Comparison of ENCODE assay signal across 8 cellular contexts in the genomic region with DNA sequence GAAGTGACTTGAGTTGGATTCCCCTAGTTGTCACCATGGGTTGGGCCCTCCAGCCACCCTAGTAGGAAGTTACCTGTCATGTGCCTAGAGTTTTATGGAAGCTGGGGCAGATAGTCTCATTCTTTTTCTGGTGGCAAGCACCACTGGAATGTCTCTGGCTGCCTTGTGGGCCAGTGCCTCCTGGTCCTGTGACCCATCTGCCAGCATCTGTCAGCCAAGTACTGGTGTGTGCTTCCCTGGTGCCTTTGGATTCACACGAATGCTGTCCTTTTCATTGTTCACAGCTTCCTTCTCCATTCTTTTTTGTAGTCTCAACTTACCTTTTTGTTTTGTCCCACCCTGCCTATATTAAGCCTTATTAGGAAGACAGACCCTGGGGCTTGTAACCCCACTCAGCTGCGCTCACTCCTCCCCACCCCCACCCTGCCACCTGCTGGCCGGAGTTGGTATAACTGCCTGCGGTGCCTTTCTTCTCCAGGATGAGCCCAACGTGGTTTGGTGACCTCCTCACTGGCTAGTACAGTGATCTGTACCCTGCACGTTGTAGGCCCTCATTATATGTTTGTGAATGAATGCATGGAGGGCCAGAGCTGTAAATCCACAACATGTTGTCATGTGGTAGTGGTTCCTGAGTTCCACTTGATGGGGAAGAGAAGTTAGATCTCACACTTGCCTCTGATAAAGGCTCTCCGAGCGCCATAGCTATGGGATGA.
DNase-seq lines count a peak whose midpoint lies in the region; ATAC-seq and TF ChIP-seq lines count a peak whose summit lies in the region.

No MANE protein-coding gene starts in this region.

- TF ChIP-seq CTCF in suprapubic skin (IDR thresholded peaks at IDR 0.05) = peak; percentile 74 to 91

- POLR2A ChIA-PET in naive thymus-derived CD8-positive, alpha-beta T cell (lab: Charles Lee) = no interaction called here

- intact Hi-C loops in activated CD4-positive, alpha-beta T cell treated with anti-CD3 and anti-CD28 coated beads, Interleukin-2, amount 10 ng/mL, durations not matched to agents 24 days and 14 days (cut with micrococcal nuclease) = loop anchor here (1.0 to 2.0 kb wide), 2 partner anchors 68 to 130 kb away; no protein-coding TSS in a partner anchor

- no peak overlapping the region for H3K4me3 ChIP-seq in suprapubic skin

- H3K27ac Mint-ChIP-seq in activated CD4-positive, alpha-beta T cell treated with anti-CD3 and anti-CD28 coated beads, Interleukin-2, amount 10 ng/mL, durations not matched to agents 24 days and 14 days = no peak overlapping the region
- no peak overlapping the region for H3K27ac Mint-ChIP-seq in effector memory CD8-positive, alpha-beta T cell
- H3K27ac Mint-ChIP-seq in naive thymus-derived CD8-positive, alpha-beta T cell = no peak overlapping the region

- DNase-seq in EL (peak; percentile 46), NAMALWA (ENCODE audit: low spot score) (peak; percentile 72), suprapubic skin (ENCODE audit: low spot score in 2 of 2) (no peak)
- peak; percentile 85 for DNase-seq in activated CD4-positive, alpha-beta T cell treated with anti-CD3 and anti-CD28 coated beads, Interleukin-2, amount 10 ng/mL, durations not matched to agents 24 days and 14 days
- peak; percentile 23 to 38 (median 30) for DNase-seq in effector memory CD8-positive, alpha-beta T cell
- DNase-seq in naive thymus-derived CD8-positive, alpha-beta T cell = peak; percentile 4 to 70 (median 38)

- H3K4me1 ChIP-seq in suprapubic skin = peaks cover 63% of the 10 kb centered on the region

- H3K9me3 Mint-ChIP-seq in activated CD4-positive, alpha-beta T cell treated with anti-CD3 and anti-CD28 coated beads, Interleukin-2, amount 10 ng/mL, durations not matched to agents 24 days and 14 days = no peaks in the 10 kb centered on the region
- H3K9me3 Mint-ChIP-seq in effector memory CD8-positive, alpha-beta T cell = no peaks in the 10 kb centered on the region
- no peaks in the 10 kb centered on the region for H3K9me3 Mint-ChIP-seq in naive thymus-derived CD8-positive, alpha-beta T cell

- no peaks in the 10 kb centered on the region for H3K36me3 Mint-ChIP-seq in activated CD4-positive, alpha-beta T cell treated with anti-CD3 and anti-CD28 coated beads, Interleukin-2, amount 10 ng/mL, durations not matched to agents 24 days and 14 days (ENCODE audit: low read depth)
- peaks cover 3% of the 10 kb centered on the region for H3K36me3 Mint-ChIP-seq in effector memory CD8-positive, alpha-beta T cell (ENCODE audit: insufficient read depth)
- H3K36me3 Mint-ChIP-seq in naive thymus-derived CD8-positive, alpha-beta T cell = no peaks in the 10 kb centered on the region

- H3K4me3 Mint-ChIP-seq in activated CD4-positive, alpha-beta T cell treated with anti-CD3 and anti-CD28 coated beads, Interleukin-2, amount 10 ng/mL, durations not matched to agents 24 days and 14 days = no peak overlapping the region
- no peak overlapping the region for H3K4me3 Mint-ChIP-seq in effector memory CD8-positive, alpha-beta T cell
- peak overlapping the region in 1 of 10 donors; percentile 4 for H3K4me3 Mint-ChIP-seq in naive thymus-derived CD8-positive, alpha-beta T cell

- WGBS in suprapubic skin = 29% methylated on average over 8 of the region's 8 CpGs

- H3K27me3 Mint-ChIP-seq in activated CD4-positive, alpha-beta T cell treated with anti-CD3 and anti-CD28 coated beads, Interleukin-2, amount 10 ng/mL, durations not matched to agents 24 days and 14 days = peaks cover 39% of the 10 kb centered on the region
- H3K27me3 Mint-ChIP-seq in effector memory CD8-positive, alpha-beta T cell = peaks cover 47 to 75% of the 10 kb centered on the region in 2 donors
- H3K27me3 Mint-ChIP-seq in naive thymus-derived CD8-positive, alpha-beta T cell = peaks cover 25 to 55% (median 39%) of the 10 kb centered on the region in 5 donors

- H3K4me1 Mint-ChIP-seq in activated CD4-positive, alpha-beta T cell treated with anti-CD3 and anti-CD28 coated beads, Interleukin-2, amount 10 ng/mL, durations not matched to agents 24 days and 14 days = no peaks in the 10 kb centered on the region
- peaks cover 4 to 6% of the 10 kb centered on the region in 2 donors for H3K4me1 Mint-ChIP-seq in effector memory CD8-positive, alpha-beta T cell (ENCODE audit: low read depth in 2 of 2)
- H3K4me1 Mint-ChIP-seq in naive thymus-derived CD8-positive, alpha-beta T cell = peaks cover 6 to 21% (median 13%) of the 10 kb centered on the region in 4 donors

- TF ChIP-seq POLR2A in suprapubic skin (IDR thresholded peaks at IDR 0.05) = no peak

- peaks cover 8% of the 10 kb centered on the region for H3K27me3 ChIP-seq in suprapubic skin

- no peaks in the 10 kb centered on the region for H3K9me3 ChIP-seq in suprapubic skin

- no peak overlapping the region for H3K27ac ChIP-seq in suprapubic skin

- no peak for TF ChIP-seq EP300 in suprapubic skin (IDR thresholded peaks at IDR 0.05)

- ATAC-seq in effector memory CD8-positive, alpha-beta T cell (replicated peaks) = peak; percentile 39
- peak; percentile 35 to 36 for ATAC-seq in naive thymus-derived CD8-positive, alpha-beta T cell
- ATAC-seq in HG03045 (IDR thresholded peaks at IDR 0.05; ENCODE audit: unreplicated experiment) = no peak
- ATAC-seq in GM21723 (IDR thresholded peaks at IDR 0.05; ENCODE audit: unreplicated experiment) = no peak

- H3K36me3 ChIP-seq in suprapubic skin = peaks cover 3% of the 10 kb centered on the region

Comparison
In these comparisons a context has a peak if more than half of its experiments do, and no peak if none do; other contexts are left out.
1. DNase-seq: peak in EL (single experiment), NAMALWA (single experiment), activated CD4-positive, alpha-beta T cell treated with anti-CD3 and anti-CD28 coated beads, Interleukin-2, amount 10 ng/mL, durations not matched to agents 24 days and 14 days (single experiment), effector memory CD8-positive, alpha-beta T cell (3 of 3) and naive thymus-derived CD8-positive, alpha-beta T cell (10 of 10); none in suprapubic skin (0 of 2).
2. ATAC-seq: peak in effector memory CD8-positive, alpha-beta T cell (single experiment) and naive thymus-derived CD8-positive, alpha-beta T cell (2 of 2); none in HG03045 (single experiment) and GM21723 (single experiment).